ENCODE assay signal across 8 cellular contexts in the genomic region with DNA sequence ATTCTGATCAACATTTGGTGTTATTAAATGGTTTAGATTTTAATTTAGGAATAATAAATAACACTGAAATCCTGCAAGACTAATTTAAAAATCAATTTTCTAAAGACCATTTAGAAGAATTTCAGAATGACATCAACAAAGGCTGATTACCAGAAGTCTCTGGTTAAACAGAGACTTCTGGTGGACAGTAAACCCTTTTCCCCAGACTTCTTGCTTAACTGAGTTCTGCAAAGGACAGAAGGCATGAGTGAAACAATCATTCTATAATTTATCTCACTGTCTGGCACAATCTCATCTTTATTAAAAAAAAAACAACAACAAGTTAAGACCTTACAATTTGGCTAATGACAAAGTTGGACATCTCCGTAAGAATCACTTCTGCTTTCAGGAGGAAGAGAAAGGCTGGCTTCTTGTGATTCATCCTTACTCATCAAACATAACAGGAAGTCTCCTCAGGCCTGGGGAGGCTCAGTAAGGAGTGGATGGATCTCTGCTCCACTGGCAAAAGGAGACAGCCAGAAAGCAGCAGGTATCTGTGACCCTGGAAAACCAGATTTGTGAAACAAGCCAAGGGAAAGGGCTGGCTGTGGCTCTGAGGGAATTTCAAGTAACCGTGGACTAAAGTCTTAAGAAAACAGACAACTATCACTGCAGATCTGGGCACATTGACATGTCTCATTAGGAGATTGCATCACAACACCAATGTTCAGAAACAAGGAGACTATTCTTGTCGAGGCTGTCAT. TPM values are rescaled to one million over a fixed set of nuclear protein-coding genes. Genes with fewer than 3 reads are reported as not detected.
DNase-seq lines count a peak whose midpoint lies in the region; ATAC-seq, FAIRE-seq and TF ChIP-seq lines count a peak whose summit lies in the region.

No MANE protein-coding gene starts in this region.

- H3K9ac ChIP-seq in K562 (ENCODE audit: insufficient read depth in 1 of 2, low read depth in 2 of 2, low read length in 2 of 2) = peak overlapping the region in 1 of 2 experiments; percentile 57; a peak in 2 of 4 replicates
- H3K9ac ChIP-seq in liver (ENCODE audit: low read depth in 1 of 2, low read length in 2 of 2) = peak overlapping the region; percentile 14 to 82

- no TSS peak for BruUV-seq in K562 (replicated peaks; lab: Mats Ljungman, UMichigan)

- no peaks in the 10 kb centered on the region for H3K9me1 ChIP-seq in K562 (ENCODE audit: control insufficient read depth, insufficient read depth, low read length)

- TF ChIP-seq RAD21 in K562 (CRISPR knock-in tag; conservative IDR thresholded peaks at IDR 0.05 in 1 of 2, IDR thresholded peaks at IDR 0.05 in 1 of 2) (no peak), liver (IDR thresholded peaks at IDR 0.05) (no peak)

- no peak for TF ChIP-seq CTCF in K562 (IDR thresholded peaks at IDR 0.05 in 2 of 3, conservative IDR thresholded peaks at IDR 0.05 in 1 of 3; ENCODE audit: insufficient read depth in 2 of 3, low read depth in 1 of 3, low read length in 3 of 3)
- TF ChIP-seq CTCF in liver (IDR thresholded peaks at IDR 0.05; ENCODE audit: low read depth, low read length, missing input control) = no peak

- H3K36me3 ChIP-seq in K562 (ENCODE audit: control insufficient read depth, insufficient read depth, low read length) (no peaks in the 10 kb centered on the region), liver (ENCODE audit: control insufficient read depth in 4 of 4, insufficient read depth in 3 of 4, low read depth in 1 of 4, low read length in 3 of 4) (no peaks in the 10 kb centered on the region)

- TF ChIP-seq EP300 in K562 (IDR thresholded peaks at IDR 0.05; ENCODE audit: low read length) = peak; percentile 60; the same call in 1 of the 2 replicates

- WGBS in K562 (ENCODE audit: insufficient coverage, low coverage, missing lambda C conversion rate) = 11% methylated on average over 3 of the region's 3 CpGs
- 53% methylated on average over 3 of the region's 3 CpGs for WGBS in liver

- no peak overlapping the region for H3K4me3 ChIP-seq in K562
- no peak overlapping the region for H3K4me3 ChIP-seq in liver (ENCODE audit: low read depth in 1 of 3, low read length in 3 of 3)

- H3K27me3 ChIP-seq in K562 (ENCODE audit: control insufficient read depth in 2 of 2, insufficient read depth in 2 of 2, low read length in 2 of 2) (no peaks in the 10 kb centered on the region; a peak in 1 of 5 replicates), liver (ENCODE audit: control insufficient read depth in 4 of 4, insufficient read depth in 4 of 4, low read length in 3 of 4) (no peaks in the 10 kb centered on the region)

- H2AFZ ChIP-seq in K562 (ENCODE audit: low read depth, low read length) = peak overlapping the region; percentile 68

- H3K4me2 ChIP-seq in K562 (ENCODE audit: insufficient read depth, low read length) = peak overlapping the region; percentile 28; the same call in 1 of the 2 replicates

- H3K79me2 ChIP-seq in K562 (ENCODE audit: control insufficient read depth, insufficient read depth, low read length) = no peaks in the 10 kb centered on the region

- POLR2A ChIA-PET in K562 (lab: Yijun Ruan, JAX) = no interaction called here

- peak; percentile 94 for FAIRE-seq in K562 (lab: Jason Lieb, UNC)
- no peak for FAIRE-seq in frontal cortex (lab: Jason Lieb, UNC)

- H3K9me3 ChIP-seq in K562 (replicated peaks; ENCODE audit: control insufficient read depth, insufficient read depth, low read depth, low read length) (no peaks in the 10 kb centered on the region), liver (ENCODE audit: control insufficient read depth in 4 of 4, low read length in 3 of 4) (no peaks in the 10 kb centered on the region)

- peak overlapping the region; percentile 54 for H3K27ac ChIP-seq in K562 (ENCODE audit: extremely low read depth, low read depth, low read length)
- H3K27ac ChIP-seq in liver (ENCODE audit: low read depth in 1 of 2, low read length in 2 of 2) = peak overlapping the region; percentile 36 to 37
- H3K27ac ChIP-seq in substantia nigra (ENCODE audit: low read depth, low read length, poor library complexity, severe bottlenecking) = peak overlapping the region; percentile 82

- peak; percentile 27 for DNase-seq in activated T-cell treated with anti-CD3 and anti-CD28 coated beads for 24 hours (ENCODE audit: low read depth)
- no peak for DNase-seq in activated T-cell treated with anti-CD3 and anti-CD28 coated beads, Interleukin-2, amount 50 U/mL, for 1 hour
- DNase-seq in RKO (ENCODE audit: low spot score) = peak; percentile 95
- peak in 3 of 4 experiments; percentile 23 to 73 (median 50) for DNase-seq in K562 (ENCODE audit: extremely low read depth in 1 of 4, low spot score in 3 of 4)
- peak in 14 of 49 donors; percentile 3 to 57 (median 22) for DNase-seq in substantia nigra (lab: John Stamatoyannopoulos, UW)
- no peak for DNase-seq in frontal cortex (ENCODE audit: low spot score in 2 of 2)

- H3K4me1 ChIP-seq in K562 (replicated peaks in 1 of 2; ENCODE audit: control insufficient read depth in 2 of 2, insufficient read depth in 2 of 2, low read length in 2 of 2) = peaks cover 0 to 20% of the 10 kb centered on the region in 2 experiments; a peak in 3 of 5 replicates
- no peaks in the 10 kb centered on the region for H3K4me1 ChIP-seq in liver (ENCODE audit: control insufficient read depth in 4 of 4, insufficient read depth in 4 of 4, low read length in 3 of 4)

- peak; percentile 61 for ATAC-seq in HG03060 (IDR thresholded peaks at IDR 0.05; ENCODE audit: low read depth, unreplicated experiment)
- peak; percentile 73 for ATAC-seq in K562

- intact Hi-C loops in K562 (cut with micrococcal nuclease) = loop anchor here (2.0 to 5.0 kb wide), 3 partner anchors 75 to 795 kb away; partner anchors contain the start of gene TLR10

- 0 out of 2 replicates have a peak, but pooled peaks have one; percentile 42 for TF ChIP-seq POLR2A in K562 (conservative IDR thresholded peaks at IDR 0.05)

- H4K20me1 ChIP-seq in K562 (replicated peaks; ENCODE audit: control insufficient read depth, insufficient read depth, low read length) = no peaks in the 10 kb centered on the region

- in situ Hi-C loops in K562 (cut with MboI) = no loop called here

- CTCF ChIA-PET in K562 (lab: Yijun Ruan, JAX; ENCODE audit: low intra/inter-chr PET ratio) = interaction anchor here (0.8 to 2.1 kb wide), 2 partner anchors 98 to 126 kb away, joined by 4 to 11 read pairs; no protein-coding TSS in a partner anchor

RNA-seq across cellular contexts. Expression of gene TLR6, which starts 0.9 kb away (rescaled TPM):
- 1.7 and 5.7 TPM in 2 replicates for total RNA-seq in K562 (2011; cell fraction: chromatin; rRNA removed; ENCODE audit: low replicate concordance)
- total RNA-seq in K562 (2011; cell fraction: nucleolus; rRNA removed) = 1.0 and 1.4 TPM in 2 replicates
- total RNA-seq in K562 (2011; cell fraction: nucleoplasm; rRNA removed) = 2.3 and 3.6 TPM in 2 replicates
- total RNA-seq in K562 (2014; rRNA removed) (0.64 and 0.65 TPM in 2 replicates), K562 (2014; rRNA removed; fragmentation: Illumina TruSeq; extraction: Trizol) (1.4 and 1.6 TPM in 2 replicates), K562 (2015; rRNA removed; fragmentation: Illumina TruSeq; extraction: Trizol) (0.68 and 0.91 TPM in 2 replicates), K562 (2021) (0.95 and 1.5 TPM in 2 replicates), liver (1 to 10 TPM; 1.9 to 2.1 TPM), frontal cortex (1.2 TPM)
- polyA plus RNA-seq in K562 (2011; rRNA removed) (0.69 and 1.9 TPM in 2 replicates), K562 (2014; fragmentation: Illumina TruSeq; extraction: Trizol) (1.1 and 1.3 TPM in 2 replicates), K562 (2014; fragmentation: Nextera tagmentation; extraction: Ambion mirVana) (under 1 TPM; 0.08 to 0.45 TPM), K562 (2014; rRNA removed) (0.62 and 1.00 TPM in 2 replicates), liver (under 1 TPM; 0.26 to 0.66 TPM)
- 0.36 and 0.41 TPM in 2 replicates for polyA plus RNA-seq in K562 (2011; cell fraction: cytosol; rRNA removed)
- polyA plus RNA-seq in K562 (2011; cell fraction: nucleus; rRNA removed) = 0.45 and 0.51 TPM in 2 replicates
- 0.76 and 1.0 TPM in 2 replicates for polyA plus RNA-seq in K562 (2012)
- polyA minus RNA-seq in K562 (2011; rRNA and poly(A)+ RNA removed) = 1.7 and 2.6 TPM in 2 replicates
- 0.46 and 1.3 TPM in 2 replicates for polyA minus RNA-seq in K562 (2011; cell fraction: cytosol; rRNA and poly(A)+ RNA removed)
- polyA minus RNA-seq in K562 (2011; cell fraction: nucleus; rRNA and poly(A)+ RNA removed) = 0.54 and 0.67 TPM in 2 replicates

RNA-seq across cellular contexts. Expression of gene FAM114A1, which starts 10.1 kb away (rescaled TPM):
- total RNA-seq in K562 (2011; cell fraction: chromatin; rRNA removed; ENCODE audit: low replicate concordance) = 39.9 and 41.6 TPM in 2 replicates
- 22.4 and 27.0 TPM in 2 replicates for total RNA-seq in K562 (2011; cell fraction: nucleolus; rRNA removed)
- total RNA-seq in K562 (2011; cell fraction: nucleoplasm; rRNA removed) = 20.4 and 26.9 TPM in 2 replicates
- total RNA-seq in K562 (2014; rRNA removed) (2.6 and 3.1 TPM in 2 replicates), K562 (2014; rRNA removed; fragmentation: Illumina TruSeq; extraction: Trizol) (4.3 and 5.3 TPM in 2 replicates), K562 (2015; rRNA removed; fragmentation: Illumina TruSeq; extraction: Trizol) (4.4 and 5.0 TPM in 2 replicates), K562 (2021) (5.1 and 6.6 TPM in 2 replicates), liver (100 to 1,000 TPM in 1 of 2 donors, 10 to 100 TPM in 1; 22.1 to 108 TPM), frontal cortex (9.4 TPM)
- polyA plus RNA-seq in K562 (2011; rRNA removed) (12.0 and 25.4 TPM in 2 replicates), K562 (2014; fragmentation: Illumina TruSeq; extraction: Trizol) (3.4 and 5.4 TPM in 2 replicates), K562 (2014; fragmentation: Nextera tagmentation; extraction: Ambion mirVana) (1 to 10 TPM; 1.8 to 2.6 TPM), K562 (2014; rRNA removed) (4.5 and 5.3 TPM in 2 replicates), liver (10 to 100 TPM; 35.7 to 72.0 TPM)
- polyA plus RNA-seq in K562 (2011; cell fraction: cytosol; rRNA removed) = 12.8 and 23.1 TPM in 2 replicates
- polyA plus RNA-seq in K562 (2011; cell fraction: nucleus; rRNA removed) = 12.7 and 20.4 TPM in 2 replicates
- 3.7 and 6.7 TPM in 2 replicates for polyA plus RNA-seq in K562 (2012)
- 13.6 and 24.1 TPM in 2 replicates for polyA minus RNA-seq in K562 (2011; rRNA and poly(A)+ RNA removed)
- 3.8 and 7.8 TPM in 2 replicates for polyA minus RNA-seq in K562 (2011; cell fraction: cytosol; rRNA and poly(A)+ RNA removed)
- 6.9 and 27.2 TPM in 2 replicates for polyA minus RNA-seq in K562 (2011; cell fraction: nucleus; rRNA and poly(A)+ RNA removed)

RNA-seq across cellular contexts. Expression of gene TLR1, which starts 52.9 kb away (rescaled TPM):
- total RNA-seq in K562 (2011; cell fraction: chromatin; rRNA removed; ENCODE audit: low replicate concordance) = 0.49 and 0.74 TPM in 2 replicates
- total RNA-seq in K562 (2011; cell fraction: nucleolus; rRNA removed) = 0.33 and 0.53 TPM in 2 replicates
- total RNA-seq in K562 (2011; cell fraction: nucleoplasm; rRNA removed) = 0.69 and 0.73 TPM in 2 replicates
- total RNA-seq in K562 (2014; rRNA removed) (0.14 and 0.57 TPM in 2 replicates), K562 (2014; rRNA removed; fragmentation: Illumina TruSeq; extraction: Trizol) (0.33 and 0.38 TPM in 2 replicates), K562 (2015; rRNA removed; fragmentation: Illumina TruSeq; extraction: Trizol) (0.41 and 0.47 TPM in 2 replicates), K562 (2021) (0.25 and 0.29 TPM in 2 replicates), liver (1 to 10 TPM; 9.5 to 10.0 TPM), frontal cortex (2.0 TPM)
- polyA plus RNA-seq in K562 (2011; rRNA removed) (0.14 and 0.22 TPM in 2 replicates), K562 (2014; fragmentation: Illumina TruSeq; extraction: Trizol) (0.24 and 0.33 TPM in 2 replicates), K562 (2014; fragmentation: Nextera tagmentation; extraction: Ambion mirVana) (under 1 TPM; 0.22 to 0.49 TPM), K562 (2014; rRNA removed) (0.03 and 0.11 TPM in 2 replicates), liver (1 to 10 TPM; 2.7 to 3.3 TPM)
- polyA plus RNA-seq in K562 (2011; cell fraction: cytosol; rRNA removed) = 0.03 and 0.07 TPM in 2 replicates
- polyA plus RNA-seq in K562 (2011; cell fraction: nucleus; rRNA removed) = 0.29 and 0.57 TPM in 2 replicates
- 0.25 and 0.91 TPM in 2 replicates for polyA plus RNA-seq in K562 (2012)
- 0.39 and 0.46 TPM in 2 replicates for polyA minus RNA-seq in K562 (2011; rRNA and poly(A)+ RNA removed)
- not detected in 2 replicates for polyA minus RNA-seq in K562 (2011; cell fraction: cytosol; rRNA and poly(A)+ RNA removed)
- 0.40 TPM in 1 of 2 replicates, not detected in the other for polyA minus RNA-seq in K562 (2011; cell fraction: nucleus; rRNA and poly(A)+ RNA removed)

Comparison
In these comparisons a context has a peak if more than half of its experiments do, and no peak if none do; other contexts are left out.
1. DNase-seq: peak in activated T-cell treated with anti-CD3 and anti-CD28 coated beads for 24 hours (single experiment), RKO (single experiment) and K562 (3 of 4); none in activated T-cell treated with anti-CD3 and anti-CD28 coated beads, Interleukin-2, amount 50 U/mL, for 1 hour (single experiment) and frontal cortex (0 of 2).
2. Peak in every context shown above with its lines, with median percentiles within 50 percentile points of each other: H3K27ac ChIP-seq.